Comparison of ENCODE assay signal across 2 cellular contexts in genomic region chr17:40110457-40110856, GRCh38.
A peak's percentile ranks its signal among the peaks of the same experiment; 100 is the strongest.
TF ChIP-seq lines count a peak whose summit lies in the region.

No MANE protein-coding gene starts in this region.

TF ChIP-seq in IMR-90, 13 proteins besides CTCF, POLR2A, EP300 and RAD21:
- no peak for TF ChIP-seq CHD1 (IDR thresholded peaks at IDR 0.05; ENCODE audit: low read depth, low read length)
- TF ChIP-seq USF2 (IDR thresholded peaks at IDR 0.05; ENCODE audit: low read depth, low read length) = no peak
- TF ChIP-seq SMC3 (IDR thresholded peaks at IDR 0.05; ENCODE audit: low read depth, low read length) = no peak
- TF ChIP-seq MXI1 (IDR thresholded peaks at IDR 0.05; ENCODE audit: borderline replicate concordance, low read depth, low read length) = no peak
- TF ChIP-seq NFE2L2 (IDR thresholded peaks at IDR 0.05; ENCODE audit: low read depth, low read length) = no peak
- TF ChIP-seq FOS (IDR thresholded peaks at IDR 0.05; ENCODE audit: low read depth, low read length) = no peak
- TF ChIP-seq ELK1 (IDR thresholded peaks at IDR 0.05; ENCODE audit: borderline replicate concordance, low read depth, low read length) = no peak
- no peak for TF ChIP-seq RFX5 (IDR thresholded peaks at IDR 0.05; ENCODE audit: low read depth, low read length)
- TF ChIP-seq CEBPB (IDR thresholded peaks at IDR 0.05; ENCODE audit: low read depth, low read length) = no peak
- no peak for TF ChIP-seq RCOR1 (IDR thresholded peaks at IDR 0.05; ENCODE audit: insufficient replicate concordance, low read length)
- no peak for TF ChIP-seq MAFK (IDR thresholded peaks at IDR 0.05; ENCODE audit: low read depth, low read length)
- no peak for TF ChIP-seq MAZ (IDR thresholded peaks at IDR 0.05; ENCODE audit: borderline replicate concordance, low read depth, low read length)
- no peak for TF ChIP-seq BHLHE40 (IDR thresholded peaks at IDR 0.05; ENCODE audit: low read depth, low read length)
TF ChIP-seq in IMR-90: peak in this region for 0.

TF ChIP-seq in H1, 55 proteins besides CTCF, POLR2A, EP300 and RAD21:
- TF ChIP-seq POU5F1 (IDR thresholded peaks at IDR 0.05; ENCODE audit: low read depth, low read length) = no peak
- 0 out of 2 replicates have a peak, but pooled peaks have one; percentile 8 for TF ChIP-seq RBBP5 (IDR thresholded peaks at IDR 0.05; ENCODE audit: borderline replicate concordance, low read depth, low read length)
- 0 out of 4 replicates have a peak, but pooled peaks of 1 of the 2 experiments have one; percentile 9 for TF ChIP-seq SIN3A (conservative IDR thresholded peaks at IDR 0.05 in 1 of 2, IDR thresholded peaks at IDR 0.05 in 1 of 2; ENCODE audit: low read depth in 1 of 2, low read length in 2 of 2)
